In the genomic region with DNA sequence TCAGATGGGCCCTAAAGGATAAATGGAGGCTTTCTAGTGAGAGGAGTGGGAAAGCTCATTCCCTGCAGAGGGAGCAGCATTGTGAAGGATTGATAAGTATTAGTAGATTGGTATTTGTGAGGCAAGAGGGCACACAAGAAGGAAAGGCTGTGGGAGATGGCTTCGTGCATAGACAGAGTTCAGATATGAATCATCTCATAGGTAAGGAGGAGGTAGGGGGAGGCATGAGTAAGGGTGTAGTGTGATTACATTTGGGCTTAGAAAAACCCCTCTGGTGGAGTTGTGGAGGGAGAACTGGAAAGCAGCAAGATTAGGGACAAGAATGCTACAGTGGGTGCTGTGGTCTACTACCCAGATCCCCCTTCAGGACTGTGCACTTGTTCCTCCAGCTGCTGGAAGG, we compare ENCODE assay signal across 1 cellular context.
TF ChIP-seq lines count a peak whose summit lies in the region.

No MANE protein-coding gene starts in this region.

TF ChIP-seq in WTC11, 78 proteins besides CTCF, POLR2A, EP300 and RAD21 (continued from another document):
- TF ChIP-seq, protein P1, sequence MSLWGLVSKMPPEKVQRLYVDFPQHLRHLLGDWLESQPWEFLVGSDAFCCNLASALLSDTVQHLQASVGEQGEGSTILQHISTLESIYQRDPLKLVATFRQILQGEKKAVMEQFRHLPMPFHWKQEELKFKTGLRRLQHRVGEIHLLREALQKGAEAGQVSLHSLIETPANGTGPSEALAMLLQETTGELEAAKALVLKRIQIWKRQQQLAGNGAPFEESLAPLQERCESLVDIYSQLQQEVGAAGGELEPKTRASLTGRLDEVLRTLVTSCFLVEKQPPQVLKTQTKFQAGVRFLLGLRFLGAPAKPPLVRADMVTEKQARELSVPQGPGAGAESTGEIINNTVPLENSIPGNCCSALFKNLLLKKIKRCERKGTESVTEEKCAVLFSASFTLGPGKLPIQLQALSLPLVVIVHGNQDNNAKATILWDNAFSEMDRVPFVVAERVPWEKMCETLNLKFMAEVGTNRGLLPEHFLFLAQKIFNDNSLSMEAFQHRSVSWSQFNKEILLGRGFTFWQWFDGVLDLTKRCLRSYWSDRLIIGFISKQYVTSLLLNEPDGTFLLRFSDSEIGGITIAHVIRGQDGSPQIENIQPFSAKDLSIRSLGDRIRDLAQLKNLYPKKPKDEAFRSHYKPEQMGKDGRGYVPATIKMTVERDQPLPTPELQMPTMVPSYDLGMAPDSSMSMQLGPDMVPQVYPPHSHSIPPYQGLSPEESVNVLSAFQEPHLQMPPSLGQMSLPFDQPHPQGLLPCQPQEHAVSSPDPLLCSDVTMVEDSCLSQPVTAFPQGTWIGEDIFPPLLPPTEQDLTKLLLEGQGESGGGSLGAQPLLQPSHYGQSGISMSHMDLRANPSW (CRISPR knock-in tag; conservative IDR thresholded peaks at IDR 0.05; ENCODE audit: low read depth), result no peak
- TF ChIP-seq, protein P2, sequence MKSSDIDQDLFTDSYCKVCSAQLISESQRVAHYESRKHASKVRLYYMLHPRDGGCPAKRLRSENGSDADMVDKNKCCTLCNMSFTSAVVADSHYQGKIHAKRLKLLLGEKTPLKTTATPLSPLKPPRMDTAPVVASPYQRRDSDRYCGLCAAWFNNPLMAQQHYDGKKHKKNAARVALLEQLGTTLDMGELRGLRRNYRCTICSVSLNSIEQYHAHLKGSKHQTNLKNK (CRISPR knock-in tag; IDR thresholded peaks at IDR 0.05), result no peak
- no peak for TF ChIP-seq SOX15 (CRISPR knock-in tag; IDR thresholded peaks at IDR 0.05)
- no peak for TF ChIP-seq ZNF671 (CRISPR knock-in tag; IDR thresholded peaks at IDR 0.05)
- no peak for TF ChIP-seq KAT7 (CRISPR knock-in tag; IDR thresholded peaks at IDR 0.05; ENCODE audit: borderline replicate concordance)
- no peak for TF ChIP-seq GRHL2 (CRISPR knock-in tag; IDR thresholded peaks at IDR 0.05; ENCODE audit: insufficient replicate concordance, severe bottlenecking)
- no peak for TF ChIP-seq GABPB1 (CRISPR knock-in tag; IDR thresholded peaks at IDR 0.05)
- no peak for TF ChIP-seq ZNF396 (CRISPR knock-in tag; IDR thresholded peaks at IDR 0.05; ENCODE audit: borderline replicate concordance)
